8 cellular contexts compared by ENCODE assay signal in genomic region chr19:16470911-16471811, GRCh38. TPM values are rescaled to one million over a fixed set of nuclear protein-coding genes. Genes with fewer than 3 reads are reported as not detected.
DNase-seq lines count a peak whose midpoint lies in the region; ATAC-seq and TF ChIP-seq lines count a peak whose summit lies in the region.

No MANE protein-coding gene starts in this region.

- no peaks in the 10 kb centered on the region for H3K9me3 ChIP-seq in CD8-positive, alpha-beta memory T cell (ENCODE audit: low read length)

- no peaks in the 10 kb centered on the region for H3K27me3 ChIP-seq in CD8-positive, alpha-beta memory T cell (ENCODE audit: insufficient read depth, low read length, poor library complexity, severe bottlenecking)

- POLR2A ChIA-PET in CD8-positive, alpha-beta memory T cell (lab: Charles Lee) = no interaction called here
- POLR2A ChIA-PET in activated CD8-positive, alpha-beta T cell treated with anti-CD3 and anti-CD28 coated beads for 36 hours (lab: Charles Lee) = interaction anchor here (0.5 to 1.2 kb wide), 2 partner anchors 9 to 23 kb away, joined by 3 to 5 read pairs; no protein-coding TSS in a partner anchor

- no peaks in the 10 kb centered on the region for H3K27me3 Mint-ChIP-seq in CD8-positive, alpha-beta memory T cell
- peaks cover 2% of the 10 kb centered on the region for H3K27me3 Mint-ChIP-seq in activated CD8-positive, alpha-beta T cell treated with anti-CD3 and anti-CD28 coated beads for 36 hours
- no peaks in the 10 kb centered on the region for H3K27me3 Mint-ChIP-seq in osteocyte (ENCODE audit: unreplicated experiment)

- H3K4me1 Mint-ChIP-seq in CD8-positive, alpha-beta memory T cell = peaks cover 35 to 47% (median 41%) of the 10 kb centered on the region in 3 donors
- H3K4me1 Mint-ChIP-seq in activated CD8-positive, alpha-beta T cell treated with anti-CD3 and anti-CD28 coated beads for 36 hours (ENCODE audit: low read depth) = peaks cover 32% of the 10 kb centered on the region
- peaks cover 31% of the 10 kb centered on the region for H3K4me1 Mint-ChIP-seq in osteocyte (ENCODE audit: unreplicated experiment)

- peak in 3 of 5 donors; percentile 1 to 47 (median 23) for DNase-seq in CD8-positive, alpha-beta memory T cell
- peak; percentile 61 for DNase-seq in activated CD8-positive, alpha-beta T cell treated with anti-CD3 and anti-CD28 coated beads for 36 hours
- DNase-seq in fibroblast of pulmonary artery (ENCODE audit: low read depth) (peak; percentile 49), osteocyte (ENCODE audit: extremely low spot score, unreplicated experiment) (no peak), NCI-H510A (lab: John Stamatoyannopoulos, UW) (no peak), GM19240 (ENCODE audit: insufficient read length, low spot score) (no peak)

- peaks cover 0 to 13% (median 2%) of the 10 kb centered on the region in 3 donors for H3K36me3 Mint-ChIP-seq in CD8-positive, alpha-beta memory T cell
- H3K36me3 Mint-ChIP-seq in activated CD8-positive, alpha-beta T cell treated with anti-CD3 and anti-CD28 coated beads for 36 hours (ENCODE audit: low read depth) = peaks cover 3% of the 10 kb centered on the region
- no peaks in the 10 kb centered on the region for H3K36me3 Mint-ChIP-seq in osteocyte (ENCODE audit: unreplicated experiment)

- H3K9me3 Mint-ChIP-seq in CD8-positive, alpha-beta memory T cell = no peaks in the 10 kb centered on the region
- peaks cover 1% of the 10 kb centered on the region for H3K9me3 Mint-ChIP-seq in activated CD8-positive, alpha-beta T cell treated with anti-CD3 and anti-CD28 coated beads for 36 hours
- H3K9me3 Mint-ChIP-seq in osteocyte (ENCODE audit: unreplicated experiment) = no peaks in the 10 kb centered on the region

- peaks cover 16% of the 10 kb centered on the region for H3K4me1 ChIP-seq in CD8-positive, alpha-beta memory T cell (ENCODE audit: insufficient read depth, low read length)

- no peak overlapping the region for H3K27ac ChIP-seq in CD8-positive, alpha-beta memory T cell (ENCODE audit: low read depth, low read length)

- H3K4me3 ChIP-seq in CD8-positive, alpha-beta memory T cell (ENCODE audit: low read length) = peak overlapping the region; percentile 50
- peak overlapping the region; percentile 79 for H3K4me3 ChIP-seq in fibroblast of pulmonary artery (replicated peaks; ENCODE audit: low read depth, low read length)

- CTCF ChIA-PET in CD8-positive, alpha-beta memory T cell (lab: Charles Lee) = no interaction called here
- CTCF ChIA-PET in activated CD8-positive, alpha-beta T cell treated with anti-CD3 and anti-CD28 coated beads for 36 hours (lab: Charles Lee) = interaction anchor here (0.8 to 1.0 kb wide), 2 partner anchors 9 to 30 kb away, joined by 3 read pairs; no protein-coding TSS in a partner anchor

- TF ChIP-seq CTCF in activated CD8-positive, alpha-beta T cell treated with anti-CD3 and anti-CD28 coated beads for 36 hours (IDR thresholded peaks at IDR 0.05) = no peak
- TF ChIP-seq CTCF in fibroblast of pulmonary artery (IDR thresholded peaks at IDR 0.05; ENCODE audit: low read length, missing control alignments) (no peak), osteocyte (IDR thresholded peaks at IDR 0.05) (no peak)

- peak overlapping the region in 7 of 8 donors; percentile 74 to 90 (median 79) for H3K27ac Mint-ChIP-seq in CD8-positive, alpha-beta memory T cell
- peak overlapping the region; percentile 14 for H3K27ac Mint-ChIP-seq in activated CD8-positive, alpha-beta T cell treated with anti-CD3 and anti-CD28 coated beads for 36 hours
- H3K27ac Mint-ChIP-seq in osteocyte (ENCODE audit: unreplicated experiment) = peak overlapping the region; percentile 52

- ATAC-seq in GM19438 (IDR thresholded peaks at IDR 0.05; ENCODE audit: low read depth, unreplicated experiment) (peak; percentile 10), HG03521 (IDR thresholded peaks at IDR 0.05; ENCODE audit: unreplicated experiment) (peak; percentile 34)
- peak; percentile 13 for ATAC-seq in activated CD8-positive, alpha-beta T cell treated with anti-CD3 and anti-CD28 coated beads for 36 hours

- peak overlapping the region; percentile 84 to 92 (median 89) for H3K4me3 Mint-ChIP-seq in CD8-positive, alpha-beta memory T cell
- peak overlapping the region; percentile 83 for H3K4me3 Mint-ChIP-seq in activated CD8-positive, alpha-beta T cell treated with anti-CD3 and anti-CD28 coated beads for 36 hours
- peak overlapping the region; percentile 82 for H3K4me3 Mint-ChIP-seq in osteocyte (ENCODE audit: unreplicated experiment)

- intact Hi-C loops in activated CD8-positive, alpha-beta T cell treated with anti-CD3 and anti-CD28 coated beads for 36 hours (cut with micrococcal nuclease) = no loop called here

- H3K36me3 ChIP-seq in CD8-positive, alpha-beta memory T cell (ENCODE audit: insufficient read depth, low read length) = no peaks in the 10 kb centered on the region

RNA-seq across cellular contexts. Expression of gene EPS15L1, which starts 0.6 kb away (rescaled TPM):
- total RNA-seq in CD8-positive, alpha-beta memory T cell = 10 to 100 TPM; 31.7 to 34.7 TPM
- 12.1 TPM for polyA plus RNA-seq in CD8-positive, alpha-beta memory T cell
- total RNA-seq in activated CD8-positive, alpha-beta T cell treated with anti-CD3 and anti-CD28 coated beads for 36 hours = 10 to 100 TPM; 27.4 to 28.3 TPM
- total RNA-seq in osteocyte = 47.4 and 53.1 TPM in 2 replicates

RNA-seq across cellular contexts. Expression of gene CALR3, which starts 24.8 kb away (rescaled TPM):
- not detected for total RNA-seq in CD8-positive, alpha-beta memory T cell
- not detected for polyA plus RNA-seq in CD8-positive, alpha-beta memory T cell
- not detected for total RNA-seq in activated CD8-positive, alpha-beta T cell treated with anti-CD3 and anti-CD28 coated beads for 36 hours
- not detected in 2 replicates for total RNA-seq in osteocyte

RNA-seq across cellular contexts. Expression of gene C19orf44, which starts 25.0 kb away (rescaled TPM):
- total RNA-seq in CD8-positive, alpha-beta memory T cell = 1 to 10 TPM; 5.1 to 5.4 TPM
- polyA plus RNA-seq in CD8-positive, alpha-beta memory T cell = 1.3 TPM
- total RNA-seq in activated CD8-positive, alpha-beta T cell treated with anti-CD3 and anti-CD28 coated beads for 36 hours = 1 to 10 TPM; 1.9 to 2.3 TPM
- total RNA-seq in osteocyte = 5.3 and 5.5 TPM in 2 replicates

Comparison
In these comparisons a context has a peak if more than half of its experiments do, and no peak if none do; other contexts are left out.
1. DNase-seq: peak in CD8-positive, alpha-beta memory T cell (3 of 5), activated CD8-positive, alpha-beta T cell treated with anti-CD3 and anti-CD28 coated beads for 36 hours (single experiment) and fibroblast of pulmonary artery (single experiment); none in osteocyte (single experiment), NCI-H510A (single experiment) and GM19240 (single experiment).
2. H3K27ac Mint-ChIP-seq: peak in every context shown above with its lines; median percentile 79 in CD8-positive, alpha-beta memory T cell; 52 in osteocyte; 14 in activated CD8-positive, alpha-beta T cell treated with anti-CD3 and anti-CD28 coated beads for 36 hours.
3. Peak in every context shown above with its lines, with median percentiles within 50 percentile points of each other: H3K4me3 Mint-ChIP-seq and ATAC-seq.